1 cellular context compared by ENCODE assay signal in the genomic region with DNA sequence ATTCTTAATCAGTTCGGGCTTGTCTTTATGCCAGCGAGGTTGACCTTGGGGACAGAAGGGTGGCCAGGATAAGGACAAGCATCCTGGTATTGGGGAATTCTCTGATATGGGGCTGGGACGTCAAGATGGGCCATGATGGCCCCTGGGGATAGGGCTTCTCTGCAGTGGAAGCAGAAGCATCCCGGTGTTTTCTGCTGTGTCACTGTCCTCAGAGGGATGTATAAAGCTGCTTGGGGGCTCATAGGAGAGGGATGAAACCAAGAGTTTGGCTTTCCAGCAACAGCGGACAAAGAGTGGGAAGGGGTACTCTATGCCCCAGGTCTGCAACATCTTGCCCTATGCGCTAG.
TF ChIP-seq lines count a peak whose summit lies in the region.

No MANE protein-coding gene starts in this region.

TF ChIP-seq in liver, 16 proteins besides CTCF, POLR2A, EP300 and RAD21 (continued from another document):
- TF ChIP-seq, protein P1, sequence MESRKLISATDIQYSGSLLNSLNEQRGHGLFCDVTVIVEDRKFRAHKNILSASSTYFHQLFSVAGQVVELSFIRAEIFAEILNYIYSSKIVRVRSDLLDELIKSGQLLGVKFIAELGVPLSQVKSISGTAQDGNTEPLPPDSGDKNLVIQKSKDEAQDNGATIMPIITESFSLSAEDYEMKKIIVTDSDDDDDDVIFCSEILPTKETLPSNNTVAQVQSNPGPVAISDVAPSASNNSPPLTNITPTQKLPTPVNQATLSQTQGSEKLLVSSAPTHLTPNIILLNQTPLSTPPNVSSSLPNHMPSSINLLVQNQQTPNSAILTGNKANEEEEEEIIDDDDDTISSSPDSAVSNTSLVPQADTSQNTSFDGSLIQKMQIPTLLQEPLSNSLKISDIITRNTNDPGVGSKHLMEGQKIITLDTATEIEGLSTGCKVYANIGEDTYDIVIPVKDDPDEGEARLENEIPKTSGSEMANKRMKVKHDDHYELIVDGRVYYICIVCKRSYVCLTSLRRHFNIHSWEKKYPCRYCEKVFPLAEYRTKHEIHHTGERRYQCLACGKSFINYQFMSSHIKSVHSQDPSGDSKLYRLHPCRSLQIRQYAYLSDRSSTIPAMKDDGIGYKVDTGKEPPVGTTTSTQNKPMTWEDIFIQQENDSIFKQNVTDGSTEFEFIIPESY (IDR thresholded peaks at IDR 0.05), result no peak
- TF ChIP-seq HNF4A (conservative IDR thresholded peaks at IDR 0.05), result no peak
- TF ChIP-seq HNF4G (IDR thresholded peaks at IDR 0.05), result no peak
- TF ChIP-seq FOXA1 (IDR thresholded peaks at IDR 0.05), result no peak
- no peak for TF ChIP-seq RXRA (IDR thresholded peaks at IDR 0.05)
- TF ChIP-seq GABPA (IDR thresholded peaks at IDR 0.05 in 1 of 2, conservative IDR thresholded peaks at IDR 0.05 in 1 of 2), result no peak
- no peak for TF ChIP-seq SP1 (IDR thresholded peaks at IDR 0.05)
- TF ChIP-seq NR2F2 (IDR thresholded peaks at IDR 0.05), result no peak
- TF ChIP-seq TAF1 (conservative IDR thresholded peaks at IDR 0.05), result no peak
